In the genomic region with DNA sequence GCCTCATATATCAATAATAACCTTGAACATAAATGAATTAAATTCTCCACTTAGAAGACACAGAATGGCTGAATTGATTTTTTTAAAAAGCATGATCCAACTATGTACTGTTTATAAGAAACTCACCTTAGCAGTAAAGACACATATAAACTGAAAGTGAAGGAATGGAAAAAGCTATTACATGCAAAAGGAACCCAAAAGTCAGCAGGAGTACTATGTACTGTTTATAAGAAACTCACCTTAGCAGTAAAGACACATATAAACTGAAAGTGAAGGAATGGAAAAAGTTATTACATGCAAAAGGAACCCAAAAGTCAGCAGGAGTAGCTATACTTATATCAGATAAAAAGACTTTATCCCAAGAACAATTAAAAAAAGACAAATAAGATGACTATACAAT, we compare ENCODE assay signal across 7 cellular contexts.
"Had no signal": no experiment of that assay in that cellular context is flagged by ENCODE, and none has a peak within 500 bp of the region (broad histone marks: within the 10 kb centered on the region; RNA-seq: fewer than 3 reads in every experiment).

No MANE protein-coding gene starts in this region.

- FAIRE-seq: HepG2, HTR-8/SVneo, K562 had no signal

- H3K4me1 Mint-ChIP-seq: IgD-negative memory B cell had no signal

- H3K4me3 ChIP-seq: K562 had no signal

- H3K36me3 Mint-ChIP-seq: IgD-negative memory B cell had no signal

- H3K27ac ChIP-seq: HL-60 had no signal

- H3K27ac Mint-ChIP-seq: IgD-negative memory B cell had no signal

- H3K4me3 Mint-ChIP-seq: IgD-negative memory B cell had no signal

- ATAC-seq: K562 had no signal

- H3K27me3 Mint-ChIP-seq: IgD-negative memory B cell had no signal

- DNase-seq: IMR-90, KBM-7 had no signal
